13 cellular contexts compared by ENCODE assay signal in genomic region chr2:48347712-48348111, GRCh38.
A peak's percentile ranks its signal among the peaks of the same experiment; 100 is the strongest.
DNase-seq lines count a peak whose midpoint lies in the region; ATAC-seq and TF ChIP-seq lines count a peak whose summit lies in the region.
"Had no signal": no experiment of that assay in that cellular context is flagged by ENCODE, and none has a peak within 500 bp of the region (broad histone marks: within the 10 kb centered on the region; RNA-seq: fewer than 3 reads in every experiment).

No MANE protein-coding gene starts in this region.

- ATAC-seq in SK-N-SH treated with all-trans-retinoic acid at 6 μM for 48 hours (no peak), GM21447 (IDR thresholded peaks at IDR 0.05; ENCODE audit: unreplicated experiment) (no peak)
- ATAC-seq: activated naive CD8-positive, alpha-beta T cell treated with anti-CD3 and anti-CD28 coated beads, Interleukin-2, amount 50 U/mL, for 24 hours; left colon had no signal

- DNase-seq in NCI-H748 (lab: John Stamatoyannopoulos, UW; ENCODE audit: unreplicated experiment) (peak; percentile 3), NCI-H748 treated with DMSO at 0.1 percent for 48 hours (lab: John Stamatoyannopoulos, UW) (no peak), ELR (ENCODE audit: low read depth) (peak; percentile 34), fibroblast of peridontal ligament (ENCODE audit: extremely low read depth) (peak; percentile 34), putamen (ENCODE audit: low spot score) (no peak), medulla oblongata (ENCODE audit: extremely low spot score) (no peak)
- DNase-seq: activated CD4-positive, alpha-beta memory T cell treated with anti-CD3 and anti-CD28 coated beads for 36 hours; activated naive CD8-positive, alpha-beta T cell treated with anti-CD3 and anti-CD28 coated beads, Interleukin-2, amount 50 U/mL, for 24 hours; dorsolateral prefrontal cortex; left colon; NCI-H526 treated with DMSO at 0.1 percent for 48 hours had no signal

TF ChIP-seq in SK-N-SH treated with all-trans-retinoic acid at 6 μM for 48 hours, 23 proteins besides CTCF, POLR2A, EP300 and RAD21:
- TF ChIP-seq ESRRG (CRISPR knock-in tag; IDR thresholded peaks at IDR 0.05) (no peak), POU6F1 (CRISPR knock-in tag; IDR thresholded peaks at IDR 0.05; ENCODE audit: borderline replicate concordance, low read depth) (0 out of 2 replicates have a peak, but pooled peaks have one; percentile 11)
TF ChIP-seq in SK-N-SH treated with all-trans-retinoic acid at 6 μM for 48 hours: peak in this region for 1.

Comparison
In these comparisons a context has a peak if more than half of its experiments do, and no peak if none do; other contexts are left out.
1. DNase-seq: peak in NCI-H748 (single experiment), ELR (single experiment) and fibroblast of peridontal ligament (single experiment); none in NCI-H748 treated with DMSO at 0.1 percent for 48 hours (single experiment), putamen (single experiment) and medulla oblongata (single experiment).